In genomic region chr14:54229136-54229535, GRCh38 we compare ENCODE assay signal across 15 cellular contexts.
DNase-seq lines count a peak whose midpoint lies in the region; ATAC-seq and TF ChIP-seq lines count a peak whose summit lies in the region.
"Had no signal": no experiment of that assay in that cellular context is flagged by ENCODE, and none has a peak within 500 bp of the region (broad histone marks: within the 10 kb centered on the region; RNA-seq: fewer than 3 reads in every experiment).

No MANE protein-coding gene starts in this region.

- no peak overlapping the region for H3K18ac ChIP-seq in IMR-90 (ENCODE audit: low read depth, low read length)

- H4K91ac ChIP-seq in IMR-90 (ENCODE audit: insufficient read depth, low read depth, low read length) = no peak overlapping the region

- H3K4me3 ChIP-seq in heart left ventricle (no peak overlapping the region), IMR-90 (ENCODE audit: insufficient read depth, low read depth, low read length) (no peak overlapping the region), adipocyte (ENCODE audit: low read length) (no peak overlapping the region), Karpas-422 (ENCODE audit: low read length) (no peak overlapping the region)
- H3K4me3 ChIP-seq: BLaER1 treated with 17β-estradiol and CSF1 and Interleukin-3, amounts not matched to agents 10 nM and 100 nM; GM23338 had no signal

- H3K36me3 ChIP-seq in heart left ventricle (no peaks in the 10 kb centered on the region), IMR-90 (ENCODE audit: control insufficient read depth, insufficient read depth, low read length) (no peaks in the 10 kb centered on the region), adipocyte (ENCODE audit: control insufficient read depth, insufficient read depth, low read length, severe bottlenecking) (no peaks in the 10 kb centered on the region), Karpas-422 (ENCODE audit: insufficient read depth, low read length) (no peaks in the 10 kb centered on the region)
- H3K36me3 ChIP-seq: BLaER1 treated with 17β-estradiol and CSF1 and Interleukin-3, amounts not matched to agents 10 nM and 100 nM had no signal

- TF ChIP-seq CTCF in heart left ventricle (IDR thresholded peaks at IDR 0.05) (no peak), IMR-90 (conservative IDR thresholded peaks at IDR 0.05; ENCODE audit: low read depth, low read length) (no peak)

- H3K4ac ChIP-seq in IMR-90 (ENCODE audit: low read depth, low read length) = no peak overlapping the region

- no peaks in the 10 kb centered on the region for H3K79me1 ChIP-seq in IMR-90 (ENCODE audit: low read depth in 1 of 2, low read length in 2 of 2)

- ATAC-seq in Right ventricle myocardium superior (ENCODE audit: poor library complexity) = peak; percentile 39
- no peak for ATAC-seq in heart left ventricle
- no peak for ATAC-seq in IMR-90 (ENCODE audit: low read depth)
- peak; percentile 73 for ATAC-seq in left lobe of liver
- ATAC-seq: CD8-positive, alpha-beta T cell; GM23338 had no signal

- POLR2A ChIA-PET in IMR-90 (lab: Charles Lee; ENCODE audit: unreplicated experiment) = no interaction called here

- TF ChIP-seq POLR2A in heart left ventricle (IDR thresholded peaks at IDR 0.05) = no peak
- TF ChIP-seq POLR2A in IMR-90 (IDR thresholded peaks at IDR 0.05; ENCODE audit: low read depth, low read length) = no peak

- intact Hi-C loops in Right ventricle myocardium superior (cut with DNase I) (no loop called here), heart left ventricle (cut with DNase I) (no loop called here), IMR-90 (cut with micrococcal nuclease) (no loop called here)

- H2AK5ac ChIP-seq in IMR-90 (ENCODE audit: low read depth, low read length) = no peak overlapping the region

- DNase-seq in Right ventricle myocardium superior = no peak
- DNase-seq in heart left ventricle = no peak
- no peak for DNase-seq in IMR-90
- peak; percentile 56 for DNase-seq in adipocyte (ENCODE audit: low read depth)
- no peak for DNase-seq in left lobe of liver (ENCODE audit: low spot score)
- no peak for DNase-seq in NCI-H1417 (lab: John Stamatoyannopoulos, UW)
- no peak for DNase-seq in Karpas-422
- no peak for DNase-seq in activated T-cell treated with anti-CD3 and anti-CD28 coated beads for 4 hours
- DNase-seq: Calu3; CD8-positive, alpha-beta T cell; DMS79 treated with DMSO at 0.1 percent for 48 hours; GF-D8; HCEC 1CT had no signal

- no peak overlapping the region for H2BK5ac ChIP-seq in IMR-90 (ENCODE audit: low read depth, low read length, poor library complexity, severe bottlenecking)

- H3K9me1 ChIP-seq in IMR-90 (ENCODE audit: insufficient read depth, low read length) = no peaks in the 10 kb centered on the region

- peaks cover 0 to 5% (median 0%) of the 10 kb centered on the region in 12 donors for H3K9me3 ChIP-seq in heart left ventricle
- no peaks in the 10 kb centered on the region for H3K9me3 ChIP-seq in IMR-90 (ENCODE audit: control insufficient read depth, insufficient read depth, low read length)
- no peaks in the 10 kb centered on the region for H3K9me3 ChIP-seq in adipocyte (ENCODE audit: control insufficient read depth, low read length)
- no peaks in the 10 kb centered on the region for H3K9me3 ChIP-seq in Karpas-422 (ENCODE audit: low read length)
- H3K9me3 ChIP-seq: BLaER1 treated with 17β-estradiol and CSF1 and Interleukin-3, amounts not matched to agents 10 nM and 100 nM had no signal

- H3K4me2 ChIP-seq in IMR-90 (ENCODE audit: low read depth, low read length) = no peak overlapping the region
- no peak overlapping the region for H3K4me2 ChIP-seq in Karpas-422 (ENCODE audit: low read depth, low read length, poor library complexity, severe bottlenecking)
- H3K4me2 ChIP-seq: BLaER1 treated with 17β-estradiol and CSF1 and Interleukin-3, amounts not matched to agents 10 nM and 100 nM; GM23338 had no signal

- H3K79me2 ChIP-seq in Karpas-422 (ENCODE audit: low read length) = no peaks in the 10 kb centered on the region

- no peak overlapping the region for H4K8ac ChIP-seq in IMR-90 (ENCODE audit: low read depth in 2 of 2, low read length in 2 of 2)

- no peak overlapping the region for H2BK120ac ChIP-seq in IMR-90 (ENCODE audit: low read depth, low read length)

- no peak overlapping the region for H2AK9ac ChIP-seq in IMR-90 (replicated peaks; ENCODE audit: low read depth, low read length, poor library complexity)

- H3K9ac ChIP-seq in IMR-90 (ENCODE audit: low read depth, low read length) (no peak overlapping the region), adipocyte (ENCODE audit: low read length) (no peak overlapping the region), Karpas-422 (ENCODE audit: low read length) (no peak overlapping the region)
- H3K9ac ChIP-seq: BLaER1 treated with 17β-estradiol and CSF1 and Interleukin-3, amounts not matched to agents 10 nM and 100 nM had no signal

- in situ Hi-C loops in IMR-90 (cut with MboI; ENCODE audit: low sequenced_read_pairs) = no loop called here

- no peak overlapping the region for H2BK20ac ChIP-seq in IMR-90 (ENCODE audit: low read depth, low read length)

- H4K20me1 ChIP-seq in IMR-90 (ENCODE audit: insufficient read depth, low read length) (no peaks in the 10 kb centered on the region), Karpas-422 (ENCODE audit: insufficient read depth, low read depth, low read length) (no peaks in the 10 kb centered on the region)
- H4K20me1 ChIP-seq: BLaER1 treated with 17β-estradiol and CSF1 and Interleukin-3, amounts not matched to agents 10 nM and 100 nM had no signal

- WGBS in heart left ventricle, 4 donors = 78 to 86% (median 82%) methylated on average over 1 of the region's 1 CpG
- no CpG with 5 or more reads among the region's 1 CpG for WGBS in IMR-90 (ENCODE audit: extremely low coverage in 2 of 2, insufficient read length in 1 of 2), 2 experiments

- dilution Hi-C loops in IMR-90 (cut with HindIII; ENCODE audit: low sequenced_read_pairs, unreplicated experiment) = no loop called here

- H4K5ac ChIP-seq in IMR-90 (ENCODE audit: low read depth, low read length) = no peak overlapping the region

- no peak overlapping the region for H3K27ac ChIP-seq in heart left ventricle
- H3K27ac ChIP-seq in IMR-90 (ENCODE audit: insufficient read depth, low read length) = no peak overlapping the region
- H3K27ac ChIP-seq in Karpas-422 (ENCODE audit: low read length) = no peak overlapping the region
- H3K27ac ChIP-seq: BLaER1 treated with 17β-estradiol and CSF1 and Interleukin-3, amounts not matched to agents 10 nM and 100 nM had no signal

- BruUV-seq in IMR-90 (replicated peaks; lab: Mats Ljungman, UMichigan) = no TSS peak

- no peak overlapping the region for H3K56ac ChIP-seq in IMR-90 (ENCODE audit: extremely low read depth, insufficient read depth, low read length)

- no peak for TF ChIP-seq RAD21 in IMR-90 (IDR thresholded peaks at IDR 0.05; ENCODE audit: low read length)

- H3K9me2 ChIP-seq in Karpas-422 (replicated peaks; ENCODE audit: insufficient read depth, low read length) = no peaks in the 10 kb centered on the region

- H3K14ac ChIP-seq in IMR-90 (replicated peaks; ENCODE audit: low read depth, low read length) = no peak overlapping the region

- no peak overlapping the region for H3K23ac ChIP-seq in IMR-90 (ENCODE audit: low read depth, low read length)

- H2AFZ ChIP-seq in IMR-90 (replicated peaks; ENCODE audit: low read length, poor library complexity) (no peak overlapping the region), Karpas-422 (ENCODE audit: low read length) (no peak overlapping the region)
- H2AFZ ChIP-seq: GM23338 had no signal

- CTCF ChIA-PET in IMR-90 (lab: Yijun Ruan, JAX) = no interaction called here

- peaks cover 0 to 7% (median 0%) of the 10 kb centered on the region in 9 donors for H3K27me3 ChIP-seq in heart left ventricle
- H3K27me3 ChIP-seq in IMR-90 (ENCODE audit: control insufficient read depth, insufficient read depth, low read length) = peaks cover 6% of the 10 kb centered on the region
- no peaks in the 10 kb centered on the region for H3K27me3 ChIP-seq in adipocyte (replicated peaks; ENCODE audit: control insufficient read depth, insufficient read depth, low read length)
- H3K27me3 ChIP-seq in Karpas-422 (ENCODE audit: low read length) = no peaks in the 10 kb centered on the region
- H3K27me3 ChIP-seq: BLaER1 treated with 17β-estradiol and CSF1 and Interleukin-3, amounts not matched to agents 10 nM and 100 nM had no signal

- no peak overlapping the region for H2BK15ac ChIP-seq in IMR-90 (ENCODE audit: low read depth, low read length)

- H3K4me1 ChIP-seq in heart left ventricle = peaks cover 0 to 3% (median 0%) of the 10 kb centered on the region in 12 donors
- H3K4me1 ChIP-seq in IMR-90 (ENCODE audit: control insufficient read depth, insufficient read depth, low read length) = no peaks in the 10 kb centered on the region
- peaks cover 13% of the 10 kb centered on the region for H3K4me1 ChIP-seq in adipocyte (ENCODE audit: control insufficient read depth, insufficient read depth, low read length)
- H3K4me1 ChIP-seq in Karpas-422 (ENCODE audit: low read length) = no peaks in the 10 kb centered on the region
- H3K4me1 ChIP-seq: BLaER1 treated with 17β-estradiol and CSF1 and Interleukin-3, amounts not matched to agents 10 nM and 100 nM had no signal

TF ChIP-seq in IMR-90, 13 proteins besides CTCF, POLR2A, EP300 and RAD21:
- TF ChIP-seq MAFK (IDR thresholded peaks at IDR 0.05; ENCODE audit: low read depth, low read length) (no peak), CEBPB (IDR thresholded peaks at IDR 0.05; ENCODE audit: low read depth, low read length) (peak; percentile 5; the same call in 1 of the 2 replicates)

Comparison
In these comparisons a context has a peak if more than half of its experiments do, and no peak if none do; other contexts are left out.
1. ATAC-seq: peak in Right ventricle myocardium superior (single experiment) and left lobe of liver (single experiment); none in heart left ventricle (0 of 4) and IMR-90 (single experiment).